ENCODE assay signal across 8 cellular contexts in genomic region chr2:111367876-111368639, GRCh38.
DNase-seq lines count a peak whose midpoint lies in the region; ATAC-seq and TF ChIP-seq lines count a peak whose summit lies in the region.
"Not testable (repeated sequence)": the region's sequence is repeated elsewhere in the genome, so short reads cannot be mapped to it uniquely, and the experiment has no call there.

No MANE protein-coding gene starts in this region.

- H3K4me1 Mint-ChIP-seq in activated naive CD8-positive, alpha-beta T cell treated with anti-CD3 and anti-CD28 coated beads, Interleukin-2, amount 50 U/mL, for 24 hours = not testable (repeated sequence)
- H3K4me1 Mint-ChIP-seq in osteocyte (ENCODE audit: unreplicated experiment) = peaks cover 12% of the 10 kb centered on the region

- not testable (repeated sequence) for H3K4me3 ChIP-seq in AG04449 (ENCODE audit: low read depth, low read length)

- not testable (repeated sequence) for H3K27me3 Mint-ChIP-seq in activated naive CD8-positive, alpha-beta T cell treated with anti-CD3 and anti-CD28 coated beads, Interleukin-2, amount 50 U/mL, for 24 hours; osteocyte (ENCODE audit: unreplicated experiment)

- H3K27ac Mint-ChIP-seq in activated naive CD8-positive, alpha-beta T cell treated with anti-CD3 and anti-CD28 coated beads, Interleukin-2, amount 50 U/mL, for 24 hours = not testable (repeated sequence)
- H3K27ac Mint-ChIP-seq in osteocyte (ENCODE audit: unreplicated experiment) = peak overlapping the region; percentile 38

- ATAC-seq in GM18502 (IDR thresholded peaks at IDR 0.05; ENCODE audit: poor library complexity, unreplicated experiment) (peak; percentile 57), HG02763 (IDR thresholded peaks at IDR 0.05; ENCODE audit: unreplicated experiment) (peak; percentile 45), left ventricle myocardium superior (peak; percentile 11)
- peak; percentile 67 for ATAC-seq in activated naive CD8-positive, alpha-beta T cell treated with anti-CD3 and anti-CD28 coated beads, Interleukin-2, amount 50 U/mL, for 24 hours

- intact Hi-C loops in left ventricle myocardium superior (cut with micrococcal nuclease) = not testable (repeated sequence)

- not testable (repeated sequence) for H3K36me3 Mint-ChIP-seq in activated naive CD8-positive, alpha-beta T cell treated with anti-CD3 and anti-CD28 coated beads, Interleukin-2, amount 50 U/mL, for 24 hours (ENCODE audit: low read depth); osteocyte (ENCODE audit: unreplicated experiment)

- not testable (repeated sequence) for H3K9me3 Mint-ChIP-seq in activated naive CD8-positive, alpha-beta T cell treated with anti-CD3 and anti-CD28 coated beads, Interleukin-2, amount 50 U/mL, for 24 hours; osteocyte (ENCODE audit: unreplicated experiment)

- H3K4me3 Mint-ChIP-seq in activated naive CD8-positive, alpha-beta T cell treated with anti-CD3 and anti-CD28 coated beads, Interleukin-2, amount 50 U/mL, for 24 hours; osteocyte (ENCODE audit: unreplicated experiment): not testable (repeated sequence)

- CTCF ChIA-PET in AG04449 (lab: Yijun Ruan, JAX) = not testable (repeated sequence)

- DNase-seq in AG04449 (ENCODE audit: low read depth, low spot score) (peak; percentile 2), LHCN-M2 (ENCODE audit: low read depth) (peak; percentile 9), dermis blood vessel endothelial cell (peak; percentile 10)
- DNase-seq in activated naive CD8-positive, alpha-beta T cell treated with anti-CD3 and anti-CD28 coated beads, Interleukin-2, amount 50 U/mL, for 24 hours; left ventricle myocardium superior; osteocyte (ENCODE audit: extremely low spot score, unreplicated experiment): not testable (repeated sequence)

- POLR2A ChIA-PET in AG04449 (lab: Yijun Ruan, JAX) = not testable (repeated sequence)

- TF ChIP-seq CTCF in AG04449 (IDR thresholded peaks at IDR 0.05; ENCODE audit: insufficient read depth, low read length, missing control alignments); osteocyte (IDR thresholded peaks at IDR 0.05): not testable (repeated sequence)

Comparison
In these comparisons a context has a peak if more than half of its experiments do, and no peak if none do; other contexts are left out.
1. ATAC-seq: peak in every context shown above with its lines; median percentile 67 in activated naive CD8-positive, alpha-beta T cell treated with anti-CD3 and anti-CD28 coated beads, Interleukin-2, amount 50 U/mL, for 24 hours; 57 in GM18502; 45 in HG02763; 11 in left ventricle myocardium superior.